22 cellular contexts compared by ENCODE assay signal in genomic region chr15:101122806-101123205, GRCh38.
DNase-seq lines count a peak whose midpoint lies in the region; ATAC-seq and TF ChIP-seq lines count a peak whose summit lies in the region.
"Had no signal": no experiment of that assay in that cellular context is flagged by ENCODE, and none has a peak within 500 bp of the region (broad histone marks: within the 10 kb centered on the region; RNA-seq: fewer than 3 reads in every experiment).

No MANE protein-coding gene starts in this region.

- peaks cover 61% of the 10 kb centered on the region for H3K4me1 Mint-ChIP-seq in activated T-helper 1 cell treated with anti-CD3 and anti-CD28 coated beads, Interleukin-12 subunit alpha, Interleukin-12 subunit beta, Interleukin-2, Interleukin-4 antibody, amounts not matched to agents 30 ng/mL and 10 ng/mL and 1 ng/mL, durations not matched to agents 14 hours and 24 hours and 36 hours (ENCODE audit: low read depth)
- H3K4me1 Mint-ChIP-seq in naive B cell = peaks cover 45 to 56% (median 56%) of the 10 kb centered on the region in 3 donors
- peaks cover 36 to 49% (median 41%) of the 10 kb centered on the region in 3 donors for H3K4me1 Mint-ChIP-seq in CD8-positive, alpha-beta memory T cell

- DNase-seq in NK-92 treated with Interleukin-12 subunit alpha and Interleukin-12 subunit beta, amount 100 ng/mL, for 24 hours (lab: John Stamatoyannopoulos, UW) = peak; percentile 27
- DNase-seq in NK-92 (lab: John Stamatoyannopoulos, UW; ENCODE audit: unreplicated experiment) (no peak), naive B cell (no peak), right atrium auricular region (ENCODE audit: low spot score) (no peak), DMS 273 (lab: John Stamatoyannopoulos, UW; ENCODE audit: unreplicated experiment) (no peak)
- DNase-seq in activated T-helper 1 cell treated with anti-CD3 and anti-CD28 coated beads, Interleukin-12 subunit alpha, Interleukin-12 subunit beta, Interleukin-2, Interleukin-4 antibody, amounts not matched to agents 30 ng/mL and 10 ng/mL and 1 ng/mL, durations not matched to agents 14 hours and 24 hours and 36 hours (ENCODE audit: low spot score) = no peak
- DNase-seq in CD8-positive, alpha-beta memory T cell = no peak
- DNase-seq: activated naive CD4-positive, alpha-beta T cell treated with anti-CD3 and anti-CD28 coated beads, Interleukin-2, amount 10 ng/mL, durations not matched to agents 7 days and 5 days; body of pancreas; Calu3; glutamatergic neuron; H9; Kasumi-1; NCI-H1092 treated with DMSO at 0.1 percent for 48 hours; NCI-H2081 treated with DMSO at 0.1 percent for 48 hours; stimulated activated CD4-positive, alpha-beta T cell treated with anti-CD3 and anti-CD28 coated beads, Interleukin-4, amount 100 ng/mL, for 4 hours; substantia nigra; T1000; uterus had no signal

- CTCF ChIA-PET in CD8-positive, alpha-beta memory T cell (lab: Charles Lee) = no interaction called here

- no peaks in the 10 kb centered on the region for H4K20me1 ChIP-seq in BLaER1 treated with 17β-estradiol and CSF1 and Interleukin-3, amounts not matched to agents 10 nM and 100 nM

- no peaks in the 10 kb centered on the region for H3K27me3 Mint-ChIP-seq in activated T-helper 1 cell treated with anti-CD3 and anti-CD28 coated beads, Interleukin-12 subunit alpha, Interleukin-12 subunit beta, Interleukin-2, Interleukin-4 antibody, amounts not matched to agents 30 ng/mL and 10 ng/mL and 1 ng/mL, durations not matched to agents 14 hours and 24 hours and 36 hours (ENCODE audit: insufficient read depth)
- peaks cover 0 to 4% (median 0%) of the 10 kb centered on the region in 3 donors for H3K27me3 Mint-ChIP-seq in naive B cell
- H3K27me3 Mint-ChIP-seq in CD8-positive, alpha-beta memory T cell = peaks cover 0 to 1% of the 10 kb centered on the region in 2 donors

- no peaks in the 10 kb centered on the region for H3K36me3 ChIP-seq in BLaER1 treated with 17β-estradiol and CSF1 and Interleukin-3, amounts not matched to agents 10 nM and 100 nM
- no peaks in the 10 kb centered on the region for H3K36me3 ChIP-seq in right atrium auricular region
- H3K36me3 ChIP-seq in CD8-positive, alpha-beta memory T cell (ENCODE audit: insufficient read depth, low read length) = no peaks in the 10 kb centered on the region
- H3K36me3 ChIP-seq: uterus had no signal

- peaks cover 65 to 91% (median 76%) of the 10 kb centered on the region in 10 experiments for H3K4me1 ChIP-seq in BLaER1 treated with 17β-estradiol and CSF1 and Interleukin-3, amounts not matched to agents 10 nM and 100 nM
- H3K4me1 ChIP-seq in right atrium auricular region = peaks cover 0 to 38% of the 10 kb centered on the region in 2 donors
- H3K4me1 ChIP-seq in CD8-positive, alpha-beta memory T cell (ENCODE audit: insufficient read depth, low read length) = peaks cover 20% of the 10 kb centered on the region

- POLR2A ChIA-PET in CD8-positive, alpha-beta memory T cell (lab: Charles Lee) = no interaction called here

- H3K4me2 ChIP-seq in BLaER1 treated with 17β-estradiol and CSF1 and Interleukin-3, amounts not matched to agents 10 nM and 100 nM = peak overlapping the region; percentile 86 to 100 (median 97); a peak in 20 of 22 replicates

- ATAC-seq in naive B cell (ENCODE audit: low read depth in 2 of 2) = no peak
- ATAC-seq: body of pancreas had no signal

- no peaks in the 10 kb centered on the region for H3K9me3 ChIP-seq in BLaER1 treated with 17β-estradiol and CSF1 and Interleukin-3, amounts not matched to agents 10 nM and 100 nM (replicated peaks in 1 of 11)
- no peaks in the 10 kb centered on the region for H3K9me3 ChIP-seq in right atrium auricular region
- H3K9me3 ChIP-seq in CD8-positive, alpha-beta memory T cell (ENCODE audit: low read length) = no peaks in the 10 kb centered on the region
- H3K9me3 ChIP-seq: body of pancreas, uterus had no signal

- H3K4me3 Mint-ChIP-seq in activated T-helper 1 cell treated with anti-CD3 and anti-CD28 coated beads, Interleukin-12 subunit alpha, Interleukin-12 subunit beta, Interleukin-2, Interleukin-4 antibody, amounts not matched to agents 30 ng/mL and 10 ng/mL and 1 ng/mL, durations not matched to agents 14 hours and 24 hours and 36 hours = peak overlapping the region; percentile 48
- peak overlapping the region in 6 of 8 donors; percentile 10 to 88 (median 76) for H3K4me3 Mint-ChIP-seq in naive B cell
- peak overlapping the region in 1 of 7 donors; percentile 32 for H3K4me3 Mint-ChIP-seq in CD8-positive, alpha-beta memory T cell
- H3K4me3 Mint-ChIP-seq: H9, mesothelial cell of epicardium had no signal

- peak overlapping the region in 4 of 11 experiments; percentile 22 to 79 (median 73); a peak in 5 of 22 replicates for H3K27ac ChIP-seq in BLaER1 treated with 17β-estradiol and CSF1 and Interleukin-3, amounts not matched to agents 10 nM and 100 nM
- H3K27ac ChIP-seq in right atrium auricular region = no peak overlapping the region
- H3K27ac ChIP-seq in CD8-positive, alpha-beta memory T cell (ENCODE audit: low read depth, low read length) = no peak overlapping the region
- H3K27ac ChIP-seq: 22Rv1, body of pancreas had no signal

- intact Hi-C loops in activated T-helper 1 cell treated with anti-CD3 and anti-CD28 coated beads, Interleukin-12 subunit alpha, Interleukin-12 subunit beta, Interleukin-2, Interleukin-4 antibody, amounts not matched to agents 30 ng/mL and 10 ng/mL and 1 ng/mL, durations not matched to agents 14 hours and 24 hours and 36 hours (cut with micrococcal nuclease) = no loop called here

- H3K9ac ChIP-seq in BLaER1 treated with 17β-estradiol and CSF1 and Interleukin-3, amounts not matched to agents 10 nM and 100 nM = peak overlapping the region in 6 of 11 experiments; percentile 61 to 84 (median 79); a peak in 7 of 22 replicates

- H3K9me3 Mint-ChIP-seq in activated T-helper 1 cell treated with anti-CD3 and anti-CD28 coated beads, Interleukin-12 subunit alpha, Interleukin-12 subunit beta, Interleukin-2, Interleukin-4 antibody, amounts not matched to agents 30 ng/mL and 10 ng/mL and 1 ng/mL, durations not matched to agents 14 hours and 24 hours and 36 hours = no peaks in the 10 kb centered on the region
- H3K9me3 Mint-ChIP-seq in naive B cell = peaks cover 0 to 3% (median 0%) of the 10 kb centered on the region in 7 donors
- H3K9me3 Mint-ChIP-seq in CD8-positive, alpha-beta memory T cell = no peaks in the 10 kb centered on the region
- H3K9me3 Mint-ChIP-seq: activated naive CD4-positive, alpha-beta T cell treated with anti-CD3 and anti-CD28 coated beads, Interleukin-2, amount 10 ng/mL, durations not matched to agents 7 days and 5 days; mesothelial cell of epicardium had no signal

- TF ChIP-seq CTCF in right atrium auricular region (IDR thresholded peaks at IDR 0.05) = no peak

- H3K36me3 Mint-ChIP-seq in activated T-helper 1 cell treated with anti-CD3 and anti-CD28 coated beads, Interleukin-12 subunit alpha, Interleukin-12 subunit beta, Interleukin-2, Interleukin-4 antibody, amounts not matched to agents 30 ng/mL and 10 ng/mL and 1 ng/mL, durations not matched to agents 14 hours and 24 hours and 36 hours (ENCODE audit: low read depth) = peaks cover 13% of the 10 kb centered on the region
- peaks cover 0 to 3% of the 10 kb centered on the region in 2 donors for H3K36me3 Mint-ChIP-seq in naive B cell
- no peaks in the 10 kb centered on the region for H3K36me3 Mint-ChIP-seq in CD8-positive, alpha-beta memory T cell
- H3K36me3 Mint-ChIP-seq: mesothelial cell of epicardium had no signal

- H3K27me3 ChIP-seq in BLaER1 treated with 17β-estradiol and CSF1 and Interleukin-3, amounts not matched to agents 10 nM and 100 nM = no peaks in the 10 kb centered on the region
- H3K27me3 ChIP-seq in right atrium auricular region = no peaks in the 10 kb centered on the region
- H3K27me3 ChIP-seq in CD8-positive, alpha-beta memory T cell (ENCODE audit: insufficient read depth, low read length, poor library complexity, severe bottlenecking) = no peaks in the 10 kb centered on the region
- H3K27me3 ChIP-seq: body of pancreas, uterus had no signal

- peak overlapping the region in 1 of 10 experiments; percentile 63; a peak in 2 of 20 replicates for H3K4me3 ChIP-seq in BLaER1 treated with 17β-estradiol and CSF1 and Interleukin-3, amounts not matched to agents 10 nM and 100 nM
- no peak overlapping the region for H3K4me3 ChIP-seq in right atrium auricular region
- no peak overlapping the region for H3K4me3 ChIP-seq in CD8-positive, alpha-beta memory T cell (ENCODE audit: low read length)
- H3K4me3 ChIP-seq: body of pancreas, uterus had no signal

- peak overlapping the region; percentile 69 for H3K27ac Mint-ChIP-seq in activated T-helper 1 cell treated with anti-CD3 and anti-CD28 coated beads, Interleukin-12 subunit alpha, Interleukin-12 subunit beta, Interleukin-2, Interleukin-4 antibody, amounts not matched to agents 30 ng/mL and 10 ng/mL and 1 ng/mL, durations not matched to agents 14 hours and 24 hours and 36 hours
- peak overlapping the region in 3 of 6 donors; percentile 10 to 73 (median 62) for H3K27ac Mint-ChIP-seq in naive B cell
- H3K27ac Mint-ChIP-seq in CD8-positive, alpha-beta memory T cell = peak overlapping the region in 2 of 8 donors; percentile 63 to 71
